Comparison of ENCODE assay signal across 8 cellular contexts in genomic region chr22:26671317-26672059, GRCh38. TPM values are rescaled to one million over a fixed set of nuclear protein-coding genes. Genes with fewer than 3 reads are reported as not detected.
DNase-seq lines count a peak whose midpoint lies in the region; ATAC-seq and TF ChIP-seq lines count a peak whose summit lies in the region.

No MANE protein-coding gene starts in this region.

- peaks cover 5% of the 10 kb centered on the region for H3K36me3 Mint-ChIP-seq in activated T-cell treated with anti-CD3 and anti-CD28 coated beads, Interleukin-2, amount 50 U/mL, for 4 hours (ENCODE audit: insufficient read depth)

- peak overlapping the region; percentile 70 for H2AFZ ChIP-seq in Karpas-422 (ENCODE audit: low read length)
- H2AFZ ChIP-seq in smooth muscle cell (ENCODE audit: low read depth), result no peak overlapping the region

- H3K4me1 Mint-ChIP-seq in activated T-cell treated with anti-CD3 and anti-CD28 coated beads, Interleukin-2, amount 50 U/mL, for 4 hours (ENCODE audit: low read depth), result peaks cover 69% of the 10 kb centered on the region

- no peaks in the 10 kb centered on the region for H3K9me3 ChIP-seq in Karpas-422 (ENCODE audit: low read length)
- no peaks in the 10 kb centered on the region for H3K9me3 ChIP-seq in left ventricle myocardium inferior (replicated peaks)
- no peaks in the 10 kb centered on the region for H3K9me3 ChIP-seq in smooth muscle cell (replicated peaks; ENCODE audit: low read depth)

- in situ Hi-C loops in G401 (cut with HindIII; ENCODE audit: low sequenced_read_pairs), result no loop called here

- peak; percentile 41 for ATAC-seq in GM18502 (IDR thresholded peaks at IDR 0.05; ENCODE audit: poor library complexity, unreplicated experiment)
- ATAC-seq in activated T-cell treated with anti-CD3 and anti-CD28 coated beads, Interleukin-2, amount 50 U/mL, for 4 hours, result peak; percentile 45 to 46

- H3K9ac ChIP-seq in Karpas-422 (ENCODE audit: low read length) (peak overlapping the region; percentile 98), smooth muscle cell (ENCODE audit: low read depth) (no peak overlapping the region)

- no peaks in the 10 kb centered on the region for H3K27me3 Mint-ChIP-seq in activated T-cell treated with anti-CD3 and anti-CD28 coated beads, Interleukin-2, amount 50 U/mL, for 4 hours (ENCODE audit: low read depth)

- peak overlapping the region; percentile 96 for H3K4me3 Mint-ChIP-seq in activated T-cell treated with anti-CD3 and anti-CD28 coated beads, Interleukin-2, amount 50 U/mL, for 4 hours

- DNase-seq in Karpas-422, result peak; percentile 77
- peak; percentile 60 for DNase-seq in activated T-cell treated with anti-CD3 and anti-CD28 coated beads, Interleukin-2, amount 50 U/mL, for 4 hours
- no peak for DNase-seq in left ventricle myocardium inferior
- peak; percentile 68 for DNase-seq in stimulated activated CD4-positive, alpha-beta T cell treated with anti-CD3 and anti-CD28 coated beads, Interleukin-4, amount 100 ng/mL, for 24 hours
- DNase-seq in G401 (ENCODE audit: low spot score), result no peak
- no peak for DNase-seq in NCI-H2029 (lab: John Stamatoyannopoulos, UW)
- DNase-seq in smooth muscle cell (lab: John Stamatoyannopoulos, UW; ENCODE audit: unreplicated experiment), result no peak

- no peaks in the 10 kb centered on the region for H3K9me2 ChIP-seq in Karpas-422 (replicated peaks; ENCODE audit: insufficient read depth, low read length)

- H3K4me3 ChIP-seq in Karpas-422 (ENCODE audit: low read length) (peak overlapping the region; percentile 96), left ventricle myocardium inferior (no peak overlapping the region), smooth muscle cell (no peak overlapping the region)

- H3K27me3 ChIP-seq in Karpas-422 (ENCODE audit: low read length), result no peaks in the 10 kb centered on the region
- peaks cover 5% of the 10 kb centered on the region for H3K27me3 ChIP-seq in left ventricle myocardium inferior (ENCODE audit: low read depth)
- no peaks in the 10 kb centered on the region for H3K27me3 ChIP-seq in smooth muscle cell (ENCODE audit: low read depth)

- peaks cover 31% of the 10 kb centered on the region for H3K79me2 ChIP-seq in Karpas-422 (ENCODE audit: low read length)
- peaks cover 5% of the 10 kb centered on the region for H3K79me2 ChIP-seq in smooth muscle cell (ENCODE audit: low read depth)

- H3K27ac ChIP-seq in Karpas-422 (ENCODE audit: low read length) (peak overlapping the region; percentile 96), left ventricle myocardium inferior (replicated peaks) (peak overlapping the region; percentile 96), smooth muscle cell (ENCODE audit: low read depth) (no peak overlapping the region)

- H3K4me1 ChIP-seq in Karpas-422 (ENCODE audit: low read length) (peaks cover 46% of the 10 kb centered on the region), left ventricle myocardium inferior (peaks cover 40% of the 10 kb centered on the region), smooth muscle cell (ENCODE audit: low read depth) (peaks cover 11% of the 10 kb centered on the region)

- H3F3A ChIP-seq in smooth muscle cell (ENCODE audit: low read depth), result no peaks in the 10 kb centered on the region

- no peaks in the 10 kb centered on the region for H4K20me1 ChIP-seq in Karpas-422 (ENCODE audit: insufficient read depth, low read depth, low read length)
- no peaks in the 10 kb centered on the region for H4K20me1 ChIP-seq in smooth muscle cell (ENCODE audit: low read depth)

- H3K4me2 ChIP-seq in Karpas-422 (ENCODE audit: low read depth, low read length, poor library complexity, severe bottlenecking), result peak overlapping the region; percentile 100
- H3K4me2 ChIP-seq in smooth muscle cell, result no peak overlapping the region

- WGBS in smooth muscle cell (ENCODE audit: low lambda C conversion rate), result 88% methylated on average over 15 of the region's 15 CpGs

- intact Hi-C loops in left ventricle myocardium inferior (cut with micrococcal nuclease), result no loop called here

- H3K9me3 Mint-ChIP-seq in activated T-cell treated with anti-CD3 and anti-CD28 coated beads, Interleukin-2, amount 50 U/mL, for 4 hours, result no peaks in the 10 kb centered on the region

- H3K36me3 ChIP-seq in Karpas-422 (ENCODE audit: insufficient read depth, low read length) (no peaks in the 10 kb centered on the region), left ventricle myocardium inferior (no peaks in the 10 kb centered on the region), smooth muscle cell (ENCODE audit: low read depth) (no peaks in the 10 kb centered on the region)

- TF ChIP-seq CTCF in left ventricle myocardium inferior (IDR thresholded peaks at IDR 0.05; ENCODE audit: borderline replicate concordance), result no peak
- TF ChIP-seq CTCF in smooth muscle cell (IDR thresholded peaks at IDR 0.05; ENCODE audit: borderline replicate concordance, insufficient read depth, poor library complexity, severe bottlenecking), result no peak

RNA-seq across cellular contexts. Expression of gene MIAT, which starts 14.1 kb away (rescaled TPM):
- total RNA-seq in Karpas-422 (2014; rRNA removed; shearing (Covaris generic); ENCODE audit: low replicate concordance), result 1.5 and 2.6 TPM in 2 replicates
- 10 to 100 TPM in 1 of 3 donors, 1 to 10 TPM in 2; 3.4 to 11.4 (median 9.8) TPM for total RNA-seq in activated T-cell treated with anti-CD3 and anti-CD28 coated beads, Interleukin-2, amount 50 U/mL, for 4 hours
- total RNA-seq in left ventricle myocardium inferior, result 0.66 TPM
- 0.14 TPM in 1 of 2 replicates, not detected in the other for total RNA-seq in G401 (2014; rRNA removed; shearing (Covaris generic))
- total RNA-seq in smooth muscle cell, result 2.8 and 7.0 TPM in 2 replicates
- polyA plus RNA-seq in smooth muscle cell, result 0.16 and 5.1 TPM in 2 replicates

RNA-seq across cellular contexts. Expression of gene CRYBA4, which starts 49.7 kb away (rescaled TPM):
- total RNA-seq in Karpas-422 (2014; rRNA removed; shearing (Covaris generic); ENCODE audit: low replicate concordance), result not detected in 2 replicates
- not detected for total RNA-seq in activated T-cell treated with anti-CD3 and anti-CD28 coated beads, Interleukin-2, amount 50 U/mL, for 4 hours
- total RNA-seq in left ventricle myocardium inferior, result not detected
- total RNA-seq in G401 (2014; rRNA removed; shearing (Covaris generic)), result not detected in 2 replicates
- total RNA-seq in smooth muscle cell, result 4.9 TPM in 1 of 2 replicates, not detected in the other
- 1.1 and 1.8 TPM in 2 replicates for polyA plus RNA-seq in smooth muscle cell

RNA-seq across cellular contexts. Expression of gene CRYBB1, which starts 53.7 kb away (rescaled TPM):
- 0.22 and 2.2 TPM in 2 replicates for total RNA-seq in Karpas-422 (2014; rRNA removed; shearing (Covaris generic); ENCODE audit: low replicate concordance)
- not detected for total RNA-seq in activated T-cell treated with anti-CD3 and anti-CD28 coated beads, Interleukin-2, amount 50 U/mL, for 4 hours
- 0.66 TPM for total RNA-seq in left ventricle myocardium inferior
- not detected in 2 replicates for total RNA-seq in G401 (2014; rRNA removed; shearing (Covaris generic))
- total RNA-seq in smooth muscle cell, result 0.27 TPM in 1 of 2 replicates, not detected in the other
- not detected in 2 replicates for polyA plus RNA-seq in smooth muscle cell

Comparison
In these comparisons a context has a peak if more than half of its experiments do, and no peak if none do; other contexts are left out.
1. DNase-seq: peak in Karpas-422 (single experiment), activated T-cell treated with anti-CD3 and anti-CD28 coated beads, Interleukin-2, amount 50 U/mL, for 4 hours (single experiment) and stimulated activated CD4-positive, alpha-beta T cell treated with anti-CD3 and anti-CD28 coated beads, Interleukin-4, amount 100 ng/mL, for 24 hours (single experiment); none in left ventricle myocardium inferior (single experiment), G401 (single experiment), NCI-H2029 (single experiment) and smooth muscle cell (single experiment).